24 cellular contexts compared by ENCODE assay signal in the genomic region with DNA sequence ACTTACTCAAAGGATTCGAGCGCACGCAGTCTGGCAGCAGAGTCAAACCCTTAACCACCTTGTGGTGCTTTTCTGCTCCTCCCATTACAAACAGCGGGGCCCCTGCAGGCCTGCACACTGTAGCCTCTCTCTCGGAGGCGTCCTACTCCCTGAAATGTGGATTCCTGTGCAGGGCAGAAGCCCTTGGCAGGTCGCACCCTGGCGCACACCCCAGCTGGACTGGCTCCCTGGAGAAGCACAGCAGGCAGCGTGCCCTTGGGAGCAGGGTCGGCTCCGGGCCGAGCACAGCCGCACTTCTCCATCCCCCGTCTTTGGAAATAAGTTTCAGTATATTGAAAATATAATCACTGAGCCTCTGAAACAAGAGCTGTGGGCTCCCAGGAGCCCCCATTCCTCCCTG.
A peak's percentile ranks its signal among the peaks of the same experiment; 100 is the strongest.
DNase-seq lines count a peak whose midpoint lies in the region; ATAC-seq, FAIRE-seq and TF ChIP-seq lines count a peak whose summit lies in the region.
"Had no signal": no experiment of that assay in that cellular context is flagged by ENCODE, and none has a peak within 500 bp of the region (broad histone marks: within the 10 kb centered on the region; RNA-seq: fewer than 3 reads in every experiment).

No MANE protein-coding gene starts in this region.

- H3K18ac ChIP-seq in H1 (ENCODE audit: extremely low read depth, low read length): 0 out of 2 replicates have a peak overlapping the region, but pooled peaks have one; percentile 26
- peak overlapping the region; percentile 55 for H3K18ac ChIP-seq in neuronal stem cell (ENCODE audit: low read length)

- H3K27me3 Mint-ChIP-seq in CD8-positive, alpha-beta T cell (ENCODE audit: low read depth): no peaks in the 10 kb centered on the region
- H3K27me3 Mint-ChIP-seq: activated CD4-positive, alpha-beta memory T cell treated with anti-CD3 and anti-CD28 coated beads, Interleukin-2, amount 10 ng/mL, durations not matched to agents 7 days and 5 days; activated naive CD8-positive, alpha-beta T cell treated with anti-CD3 and anti-CD28 coated beads for 36 hours had no signal

- H4K8ac ChIP-seq in H1 (ENCODE audit: extremely low read depth, insufficient read depth, low read length) (no peak overlapping the region), neuronal stem cell (ENCODE audit: low read depth, low read length) (no peak overlapping the region)

- no peak overlapping the region for H3K14ac ChIP-seq in H1 (ENCODE audit: insufficient read length)
- H3K14ac ChIP-seq in neuronal stem cell (ENCODE audit: low read length): no peak overlapping the region

- no peaks in the 10 kb centered on the region for H3K79me1 ChIP-seq in H1 (ENCODE audit: low read depth, low read length)
- no peaks in the 10 kb centered on the region for H3K79me1 ChIP-seq in neuronal stem cell (ENCODE audit: low read depth, low read length)

- H2AFZ ChIP-seq in H1 (ENCODE audit: low read length) (no peak overlapping the region), neuronal stem cell (ENCODE audit: low read length) (no peak overlapping the region)

- H2BK12ac ChIP-seq in H1 (ENCODE audit: low read depth, low read length) (no peak overlapping the region), neuronal stem cell (ENCODE audit: low read length) (no peak overlapping the region)

- no peaks in the 10 kb centered on the region for H4K20me1 ChIP-seq in H1 (replicated peaks in 1 of 2; ENCODE audit: control insufficient read depth in 1 of 2, insufficient read depth in 2 of 2, low read length in 2 of 2)

- no peaks in the 10 kb centered on the region for H3K4me1 Mint-ChIP-seq in CD8-positive, alpha-beta T cell (ENCODE audit: low read depth)
- H3K4me1 Mint-ChIP-seq: activated CD4-positive, alpha-beta memory T cell treated with anti-CD3 and anti-CD28 coated beads, Interleukin-2, amount 10 ng/mL, durations not matched to agents 7 days and 5 days; activated naive CD8-positive, alpha-beta T cell treated with anti-CD3 and anti-CD28 coated beads for 36 hours; CD8-positive, alpha-beta memory T cell; immature natural killer cell; T-cell had no signal

- H3K4me3 ChIP-seq in H1 (ENCODE audit: extremely low read depth in 1 of 4, insufficient read depth in 2 of 4, low read depth in 3 of 4, low read length in 4 of 4): no peak overlapping the region
- no peak overlapping the region for H3K4me3 ChIP-seq in neuronal stem cell (ENCODE audit: low read length in 2 of 2)
- H3K4me3 ChIP-seq in upper lobe of right lung: no peak overlapping the region
- no peak overlapping the region for H3K4me3 ChIP-seq in CD8-positive, alpha-beta T cell (ENCODE audit: low read depth, low read length)
- no peak overlapping the region for H3K4me3 ChIP-seq in HAP-1
- H3K4me3 ChIP-seq: lung, tibial artery had no signal

- no peak overlapping the region for H2BK5ac ChIP-seq in H1 (ENCODE audit: low read depth, low read length)
- no peak overlapping the region for H2BK5ac ChIP-seq in neuronal stem cell (ENCODE audit: low read length)

- no peak overlapping the region for H4K5ac ChIP-seq in H1 (ENCODE audit: insufficient read length, low read depth, low read length)

- TF ChIP-seq RAD21 in H1 (IDR thresholded peaks at IDR 0.05 in 1 of 2, conservative IDR thresholded peaks at IDR 0.05 in 1 of 2; ENCODE audit: low read depth in 2 of 2, low read length in 2 of 2): no peak

- no peak for FAIRE-seq in H1 (lab: Jason Lieb, UNC)

- H2BK20ac ChIP-seq in H1 (ENCODE audit: low read length): no peak overlapping the region

- WGBS in H1 (ENCODE audit: extremely low coverage in 1 of 2, insufficient coverage in 1 of 2, insufficient read length in 1 of 2, insufficient replicate concordance in 2 of 2, low coverage in 1 of 2, low lambda C conversion rate in 2 of 2, missing lambda C conversion rate in 1 of 2), 2 experiments: 92% methylated on average over 13 of the region's 14 CpGs; no CpG with 5 or more reads in 1 of the 2 experiments
- WGBS in neuronal stem cell (ENCODE audit: extremely low coverage in 2 of 2, insufficient read length in 2 of 2, insufficient replicate concordance in 1 of 2), 2 donors: no CpG with 5 or more reads among the region's 14 CpGs

- intact Hi-C loops in left ventricle myocardium superior (cut with micrococcal nuclease) (no loop called here), upper lobe of right lung (cut with DNase I) (no loop called here)
- intact Hi-C loops in CD8-positive, alpha-beta T cell (cut with DNase I, micrococcal nuclease): no loop called here

- H3K9me3 ChIP-seq in H1 (ENCODE audit: insufficient read depth in 2 of 2, low read depth in 1 of 2, low read length in 1 of 2) (no peaks in the 10 kb centered on the region), neuronal stem cell (replicated peaks in 1 of 2; ENCODE audit: control insufficient read depth in 2 of 2, insufficient read depth in 1 of 2, low read depth in 1 of 2, low read length in 2 of 2) (no peaks in the 10 kb centered on the region), upper lobe of right lung (no peaks in the 10 kb centered on the region), HAP-1 (no peaks in the 10 kb centered on the region)
- no peaks in the 10 kb centered on the region for H3K9me3 ChIP-seq in CD8-positive, alpha-beta T cell (ENCODE audit: low read length)
- H3K9me3 ChIP-seq: neutrophil, tibial artery had no signal

- ATAC-seq in left ventricle myocardium superior (peak; percentile 92), upper lobe of right lung (peak; percentile 47)
- ATAC-seq in CD8-positive, alpha-beta T cell: no peak
- ATAC-seq: HCT116, Panc1, T-cell had no signal

- H2BK15ac ChIP-seq in H1 (ENCODE audit: low read length) (no peak overlapping the region), neuronal stem cell (ENCODE audit: low read length) (no peak overlapping the region)

- no peak overlapping the region for H3K27ac Mint-ChIP-seq in CD8-positive, alpha-beta T cell
- H3K27ac Mint-ChIP-seq: activated CD4-positive, alpha-beta memory T cell treated with anti-CD3 and anti-CD28 coated beads, Interleukin-2, amount 10 ng/mL, durations not matched to agents 7 days and 5 days; activated naive CD8-positive, alpha-beta T cell treated with anti-CD3 and anti-CD28 coated beads for 36 hours; immature natural killer cell; T-cell had no signal

- H4K91ac ChIP-seq in H1 (replicated peaks; ENCODE audit: insufficient read length, low read length) (no peak overlapping the region), neuronal stem cell (ENCODE audit: low read depth, low read length, poor library complexity) (no peak overlapping the region)

- H3K4me2 ChIP-seq in H1 (ENCODE audit: insufficient read depth in 1 of 2, low read depth in 2 of 2, low read length in 2 of 2): no peak overlapping the region
- no peak overlapping the region for H3K4me2 ChIP-seq in neuronal stem cell (ENCODE audit: insufficient read depth, low read length, poor library complexity, severe bottlenecking)

- H3K9ac ChIP-seq in H1 (replicated peaks in 1 of 4; ENCODE audit: extremely low read depth in 1 of 4, low read depth in 3 of 4, low read length in 3 of 4) (no peak overlapping the region), neuronal stem cell (ENCODE audit: low read depth, low read length, poor library complexity) (no peak overlapping the region)

- H3K4ac ChIP-seq in H1 (replicated peaks; ENCODE audit: insufficient read length, low read depth, low read length) (no peak overlapping the region), neuronal stem cell (ENCODE audit: low read length) (no peak overlapping the region)

- H3K4me1 ChIP-seq in H1 (replicated peaks in 1 of 4; ENCODE audit: control insufficient read depth in 3 of 4, insufficient read depth in 4 of 4, low read length in 3 of 4) (peaks cover 3 to 28% (median 20%) of the 10 kb centered on the region in 4 experiments), neuronal stem cell (ENCODE audit: control insufficient read depth in 2 of 2, insufficient read depth in 1 of 2, low read depth in 1 of 2, low read length in 2 of 2) (peaks cover 0 to 17% of the 10 kb centered on the region in 2 donors), upper lobe of right lung (peaks cover 7% of the 10 kb centered on the region), HAP-1 (no peaks in the 10 kb centered on the region)
- no peaks in the 10 kb centered on the region for H3K4me1 ChIP-seq in CD8-positive, alpha-beta T cell (ENCODE audit: insufficient read depth, low read length)

- no peak overlapping the region for H2AK5ac ChIP-seq in H1 (ENCODE audit: low read depth, low read length)
- H2AK5ac ChIP-seq in neuronal stem cell (ENCODE audit: low read depth, low read length): no peak overlapping the region

- no peaks in the 10 kb centered on the region; the same call in 1 of the 2 replicates for H3K23me2 ChIP-seq in H1 (ENCODE audit: low read depth, low read length)

- H3K23ac ChIP-seq in H1 (ENCODE audit: insufficient read length): no peak overlapping the region
- H3K23ac ChIP-seq in neuronal stem cell (ENCODE audit: low read depth, low read length, poor library complexity): no peak overlapping the region

- H3K79me2 ChIP-seq in H1 (ENCODE audit: control insufficient read depth in 1 of 2, insufficient read depth in 2 of 2, low read length in 2 of 2): no peaks in the 10 kb centered on the region

- H2BK120ac ChIP-seq in H1 (replicated peaks; ENCODE audit: low read depth, low read length) (no peak overlapping the region), neuronal stem cell (ENCODE audit: low read depth, low read length) (no peak overlapping the region)

- H3K36me3 ChIP-seq in H1 (ENCODE audit: control insufficient read depth in 2 of 4, insufficient read depth in 4 of 4, low read length in 3 of 4): no peaks in the 10 kb centered on the region
- no peaks in the 10 kb centered on the region for H3K36me3 ChIP-seq in neuronal stem cell (replicated peaks in 1 of 2; ENCODE audit: control insufficient read depth in 2 of 2, insufficient read depth in 2 of 2, low read length in 2 of 2)
- H3K36me3 ChIP-seq in upper lobe of right lung: no peaks in the 10 kb centered on the region
- no peaks in the 10 kb centered on the region for H3K36me3 ChIP-seq in CD8-positive, alpha-beta T cell (ENCODE audit: insufficient read depth, low read length)
- no peaks in the 10 kb centered on the region for H3K36me3 ChIP-seq in HAP-1 (replicated peaks)
- H3K36me3 ChIP-seq: neutrophil, tibial artery had no signal

- no peak for TF ChIP-seq CTCF in H1 (IDR thresholded peaks at IDR 0.05; ENCODE audit: control extremely low read depth in 1 of 3, insufficient read depth in 1 of 3, low read depth in 1 of 3, low read length in 3 of 3)
- TF ChIP-seq CTCF in upper lobe of right lung (IDR thresholded peaks at IDR 0.05): no peak
- TF ChIP-seq CTCF in CD8-positive, alpha-beta T cell (IDR thresholded peaks at IDR 0.05): no peak

- POLR2A ChIA-PET in H1 (lab: Charles Lee; ENCODE audit: partially characterized antibody): no interaction called here
- POLR2A ChIA-PET in CD8-positive, alpha-beta T cell (lab: Charles Lee): no interaction called here

- H3K4me3 Mint-ChIP-seq in CD8-positive, alpha-beta T cell: no peak overlapping the region
- H3K4me3 Mint-ChIP-seq: activated CD4-positive, alpha-beta memory T cell treated with anti-CD3 and anti-CD28 coated beads, Interleukin-2, amount 10 ng/mL, durations not matched to agents 7 days and 5 days; activated naive CD8-positive, alpha-beta T cell treated with anti-CD3 and anti-CD28 coated beads for 36 hours; CD8-positive, alpha-beta memory T cell; immature natural killer cell; T-cell had no signal

- in situ Hi-C loops in HAP-1 (cut with MboI; ENCODE audit: low sequenced_read_pairs): no loop called here

- no peak for TF ChIP-seq EP300 in H1 (IDR thresholded peaks at IDR 0.05; ENCODE audit: borderline replicate concordance in 1 of 2, low read depth in 2 of 2, low read length in 2 of 2)

- no peak for TF ChIP-seq POLR2A in H1 (IDR thresholded peaks at IDR 0.05; ENCODE audit: control extremely low read depth in 1 of 2, low read depth in 2 of 2, low read length in 2 of 2)

- no peaks in the 10 kb centered on the region for H3K9me3 Mint-ChIP-seq in CD8-positive, alpha-beta T cell
- H3K9me3 Mint-ChIP-seq: activated CD4-positive, alpha-beta memory T cell treated with anti-CD3 and anti-CD28 coated beads, Interleukin-2, amount 10 ng/mL, durations not matched to agents 7 days and 5 days; activated naive CD8-positive, alpha-beta T cell treated with anti-CD3 and anti-CD28 coated beads for 36 hours; CD8-positive, alpha-beta memory T cell; T-cell had no signal

- H3K56ac ChIP-seq in H1 (replicated peaks; ENCODE audit: insufficient read length, low read depth, low read length): no peak overlapping the region

- DNase-seq in H1 (ENCODE audit: low read depth in 1 of 2, low spot score in 2 of 2): no peak
- DNase-seq in left ventricle myocardium superior: peak; percentile 81
- DNase-seq in neuronal stem cell (ENCODE audit: low spot score): no peak
- peak; percentile 65 for DNase-seq in upper lobe of right lung
- DNase-seq in CD8-positive, alpha-beta T cell: no peak
- no peak for DNase-seq in HAP-1 (ENCODE audit: low spot score in 2 of 2)
- DNase-seq in activated CD4-positive, alpha-beta T cell treated with anti-CD3 and anti-CD28 coated beads, Interleukin-2, amount 50 U/mL, for 1 hour: no peak
- DNase-seq: activated CD4-positive, alpha-beta memory T cell treated with anti-CD3 and anti-CD28 coated beads, Interleukin-2, amount 10 ng/mL, durations not matched to agents 7 days and 5 days; activated effector memory CD4-positive, alpha-beta T cell treated with Interleukin-2 at 50 U/mL for 16 hours; activated naive CD8-positive, alpha-beta T cell treated with anti-CD3 and anti-CD28 coated beads for 36 hours; CD8-positive, alpha-beta memory T cell; DMS53; GDM1; immature natural killer cell; NCI-H1048; NCI-H526; stimulated activated CD4-positive, alpha-beta T cell treated with anti-CD3 and anti-CD28 coated beads, Interleukin-4, amount 100 ng/mL, for 4 hours; stimulated activated naive CD4-positive, alpha-beta T cell treated with Interleukin-2 at 50 U/mL for 16 hours; T-cell; tibial artery had no signal

- no peaks in the 10 kb centered on the region for H3K36me3 Mint-ChIP-seq in CD8-positive, alpha-beta T cell
- H3K36me3 Mint-ChIP-seq: activated naive CD8-positive, alpha-beta T cell treated with anti-CD3 and anti-CD28 coated beads for 36 hours; CD8-positive, alpha-beta memory T cell; immature natural killer cell; T-cell had no signal

- H3K27ac ChIP-seq in H1 (ENCODE audit: low read depth, low read length): no peak overlapping the region
- H3K27ac ChIP-seq in neuronal stem cell (replicated peaks; ENCODE audit: low read length): no peak overlapping the region
- H3K27ac ChIP-seq in upper lobe of right lung: no peak overlapping the region
- no peak overlapping the region for H3K27ac ChIP-seq in CD8-positive, alpha-beta T cell (ENCODE audit: low read depth, low read length)
- H3K27ac ChIP-seq: neutrophil, tibial artery had no signal

- CTCF ChIA-PET in H1 (lab: Charles Lee; ENCODE audit: partially characterized antibody): interaction anchor here (0.9 to 16.0 kb wide), 11 partner anchors 8 to 177 kb away, joined by 3 to 161 read pairs (median 4); no protein-coding TSS in a partner anchor
- CTCF ChIA-PET in CD8-positive, alpha-beta T cell (lab: Charles Lee): no interaction called here

- no peaks in the 10 kb centered on the region for H3K27me3 ChIP-seq in H1 (replicated peaks in 1 of 4; ENCODE audit: control insufficient read depth in 3 of 4, extremely low read depth in 1 of 4, insufficient read depth in 3 of 4, low read length in 3 of 4)
- H3K27me3 ChIP-seq in neuronal stem cell (ENCODE audit: control insufficient read depth in 3 of 3, insufficient read depth in 3 of 3, low read depth in 1 of 3, low read length in 3 of 3): peaks cover 0 to 16% (median 0%) of the 10 kb centered on the region in 3 experiments
- no peaks in the 10 kb centered on the region for H3K27me3 ChIP-seq in upper lobe of right lung
- H3K27me3 ChIP-seq in CD8-positive, alpha-beta T cell (ENCODE audit: insufficient read depth, low read length): no peaks in the 10 kb centered on the region
- no peaks in the 10 kb centered on the region for H3K27me3 ChIP-seq in HAP-1 (ENCODE audit: low read depth)
- H3K27me3 ChIP-seq: neutrophil had no signal

Comparison
In these comparisons a context has a peak if more than half of its experiments do, and no peak if none do; other contexts are left out.
1. DNase-seq: peak in left ventricle myocardium superior (single experiment) and upper lobe of right lung (single experiment); none in H1 (0 of 2), neuronal stem cell (single experiment), CD8-positive, alpha-beta T cell (0 of 7), HAP-1 (0 of 2) and activated CD4-positive, alpha-beta T cell treated with anti-CD3 and anti-CD28 coated beads, Interleukin-2, amount 50 U/mL, for 1 hour (single experiment).